In the genomic region with DNA sequence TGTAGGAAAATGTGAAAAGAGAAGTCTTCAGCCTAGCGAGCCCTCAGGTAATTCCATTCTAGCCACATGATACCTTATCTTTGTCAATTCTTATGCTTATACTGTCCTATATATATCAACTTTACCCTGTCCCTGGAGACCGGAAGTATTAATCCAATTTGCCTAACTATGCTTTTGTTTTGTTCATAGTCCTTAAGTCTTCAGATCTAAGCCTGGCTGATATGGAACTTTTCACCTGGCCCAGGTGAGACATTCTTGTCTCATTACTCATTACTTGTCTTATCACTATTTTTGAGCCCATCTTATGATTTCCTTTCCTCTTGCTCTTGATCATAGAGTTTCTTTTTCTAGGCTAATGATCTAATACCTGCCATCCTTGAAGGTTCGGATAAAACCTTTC, we compare ENCODE assay signal across 28 cellular contexts.
"Had no signal": no experiment of that assay in that cellular context is flagged by ENCODE, and none has a peak within 500 bp of the region (broad histone marks: within the 10 kb centered on the region; RNA-seq: fewer than 3 reads in every experiment).

No MANE protein-coding gene starts in this region.

- H3K27me3 Mint-ChIP-seq: progenitor cell of endocrine pancreas had no signal

- H2AFZ ChIP-seq: neural progenitor cell, parathyroid adenoma had no signal

- H3K4me1 Mint-ChIP-seq: memory B cell; naive B cell; stimulated activated naive CD8-positive, alpha-beta T cell treated with anti-CD3 and anti-CD28 coated beads, Interleukin-15, amount 100 ng/mL, for 72 hours had no signal

- H3K4me3 ChIP-seq: coronary artery, lung, mucosa of descending colon, neural progenitor cell, right lobe of liver, smooth muscle cell, suprapubic skin, transverse colon, vagina had no signal

- ATAC-seq: left lobe of liver; mucosa of descending colon; natural killer cell treated with Interleukin-12 subunit alpha and Interleukin-12 subunit beta and Interleukin-15 and Interleukin-18, amount 100 ng/mL, for 72 hours; right lobe of liver; stimulated activated naive CD8-positive, alpha-beta T cell treated with anti-CD3 and anti-CD28 coated beads, Interleukin-15, amount 100 ng/mL, for 72 hours had no signal

- H3K4me1 ChIP-seq: parathyroid adenoma, right lobe of liver, suprapubic skin, transverse colon, vagina had no signal

- H3K9ac ChIP-seq: neural progenitor cell, parathyroid adenoma had no signal

- H3K36me3 ChIP-seq: neural progenitor cell, right lobe of liver, suprapubic skin, transverse colon, vagina had no signal

- H3K9me3 Mint-ChIP-seq: memory B cell; mesothelial cell of epicardium; naive B cell; natural killer cell treated with Interleukin-12 subunit alpha and Interleukin-12 subunit beta and Interleukin-15 and Interleukin-18, amount 100 ng/mL, for 72 hours; stimulated activated naive CD8-positive, alpha-beta T cell treated with anti-CD3 and anti-CD28 coated beads, Interleukin-15, amount 100 ng/mL, for 72 hours had no signal

- H3K4me3 Mint-ChIP-seq: memory B cell; mesothelial cell of epicardium; naive B cell; natural killer cell treated with Interleukin-12 subunit alpha and Interleukin-12 subunit beta and Interleukin-15 and Interleukin-18, amount 100 ng/mL, for 72 hours; neural progenitor cell; stimulated activated naive CD8-positive, alpha-beta T cell treated with anti-CD3 and anti-CD28 coated beads, Interleukin-15, amount 100 ng/mL, for 72 hours had no signal

- H3K9me3 ChIP-seq: mucosa of descending colon, right lobe of liver, suprapubic skin, transverse colon, vagina had no signal

- H3K27ac Mint-ChIP-seq: memory B cell; mesothelial cell of epicardium; naive B cell; natural killer cell treated with Interleukin-12 subunit alpha and Interleukin-12 subunit beta and Interleukin-15 and Interleukin-18, amount 100 ng/mL, for 72 hours; neural progenitor cell; progenitor cell of endocrine pancreas; stimulated activated naive CD8-positive, alpha-beta T cell treated with anti-CD3 and anti-CD28 coated beads, Interleukin-15, amount 100 ng/mL, for 72 hours had no signal

- H3K27ac ChIP-seq: coronary artery, neural progenitor cell, parathyroid adenoma, right lobe of liver, suprapubic skin, transverse colon, vagina had no signal

- H3K4me2 ChIP-seq: neural progenitor cell, smooth muscle cell had no signal

- H3K79me2 ChIP-seq: parathyroid adenoma had no signal

- DNase-seq: dermis blood vessel endothelial cell; effector memory CD4-positive, alpha-beta T cell; erythroblast; kidney; mucosa of descending colon; naive B cell; right lobe of liver; stimulated activated CD4-positive, alpha-beta T cell treated with anti-CD3 and anti-CD28 coated beads, Interleukin-12 subunit alpha, Interleukin-12 subunit beta, amount 100 ng/mL, for 4 hours; stimulated activated CD4-positive, alpha-beta T cell treated with anti-CD3 and anti-CD28 coated beads, Interleukin-1b, Interleukin-23, amount 100 ng/mL, for 48 hours; stimulated activated CD4-positive, alpha-beta T cell treated with anti-CD3 and anti-CD28 coated beads, Interleukin-4, amount 100 ng/mL, for 1 hour; stimulated activated CD8-positive, alpha-beta memory T cell treated with anti-CD3 and anti-CD28 coated beads, Interleukin-4, amount 100 ng/mL, for 48 hours; stimulated activated naive CD4-positive, alpha-beta T cell; stimulated activated naive CD8-positive, alpha-beta T cell treated with anti-CD3 and anti-CD28 coated beads, Interleukin-15, amount 100 ng/mL, for 72 hours; transverse colon had no signal

- H3K27me3 ChIP-seq: neural progenitor cell, right lobe of liver, suprapubic skin, transverse colon, vagina had no signal

- H3K36me3 Mint-ChIP-seq: memory B cell; mesothelial cell of epicardium; naive B cell; natural killer cell treated with Interleukin-12 subunit alpha and Interleukin-12 subunit beta and Interleukin-15 and Interleukin-18, amount 100 ng/mL, for 72 hours; neural progenitor cell had no signal

- FAIRE-seq: endometrium, frontal cortex, kidney had no signal
